ENCODE assay signal across 31 cellular contexts in the genomic region with DNA sequence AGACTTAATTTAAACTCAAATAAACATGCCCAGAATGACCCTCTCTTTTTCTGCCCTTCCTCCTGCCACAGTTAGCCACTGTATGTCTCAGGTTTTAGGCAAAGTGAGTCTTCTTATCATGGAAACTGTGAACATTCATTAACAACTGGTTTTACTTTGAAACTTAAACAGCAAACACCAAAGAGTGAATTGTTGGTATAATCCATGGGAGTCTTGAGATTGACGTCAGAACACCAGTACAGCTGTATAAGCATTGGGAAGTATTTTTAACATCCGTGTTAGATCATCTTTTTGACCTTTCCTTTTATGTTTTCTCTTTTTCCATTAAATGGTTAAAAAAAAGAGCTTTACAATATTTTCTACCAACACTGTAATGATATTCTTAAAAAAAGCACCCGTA. TPM values are rescaled to one million over a fixed set of nuclear protein-coding genes. Genes with fewer than 3 reads are reported as not detected.
DNase-seq lines count a peak whose midpoint lies in the region; ATAC-seq, FAIRE-seq and TF ChIP-seq lines count a peak whose summit lies in the region.
"Had no signal": no experiment of that assay in that cellular context is flagged by ENCODE, and none has a peak within 500 bp of the region (broad histone marks: within the 10 kb centered on the region; RNA-seq: fewer than 3 reads in every experiment).

No MANE protein-coding gene starts in this region.

- H3K4me2 ChIP-seq in A549 (peak overlapping the region; percentile 57), IMR-90 (ENCODE audit: low read depth, low read length) (peak overlapping the region; percentile 47; the same call in 1 of the 2 replicates), mesenchymal stem cell (ENCODE audit: low read length, poor library complexity, severe bottlenecking) (no peak overlapping the region)
- H3K4me2 ChIP-seq: PC-9 had no signal

- H4K5ac ChIP-seq in IMR-90 (ENCODE audit: low read depth, low read length), result no peak overlapping the region

- H3K56ac ChIP-seq in IMR-90 (ENCODE audit: extremely low read depth, insufficient read depth, low read length), result no peak overlapping the region

- WGBS in A549 (ENCODE audit: missing lambda C conversion rate), result 65% methylated on average over 3 of the region's 3 CpGs
- WGBS in IMR-90 (ENCODE audit: extremely low coverage in 2 of 2, insufficient read length in 1 of 2), 2 experiments, result no CpG with 5 or more reads among the region's 3 CpGs
- WGBS in mesenchymal stem cell, result no CpG with 5 or more reads among the region's 3 CpGs

- TF ChIP-seq CTCF in A549 (IDR thresholded peaks at IDR 0.05) (no peak), IMR-90 (conservative IDR thresholded peaks at IDR 0.05; ENCODE audit: low read depth, low read length) (no peak), chondrocyte (IDR thresholded peaks at IDR 0.05) (no peak), GM13976 (IDR thresholded peaks at IDR 0.05; ENCODE audit: borderline replicate concordance, control extremely low read depth, extremely low read depth, insufficient read depth, missing control alignments) (no peak)

- H3K79me1 ChIP-seq in IMR-90 (ENCODE audit: low read depth in 1 of 2, low read length in 2 of 2), result peaks cover 0 to 43% of the 10 kb centered on the region in 2 experiments; a peak in 3 of 4 replicates
- H3K79me1 ChIP-seq in mesenchymal stem cell (replicated peaks; ENCODE audit: low read length, poor library complexity, severe bottlenecking), result no peaks in the 10 kb centered on the region

- no peak for ATAC-seq in A549
- no peak for ATAC-seq in IMR-90 (ENCODE audit: low read depth)
- ATAC-seq in HG02588 (IDR thresholded peaks at IDR 0.05; ENCODE audit: unreplicated experiment), result no peak

- H2BK12ac ChIP-seq in mesenchymal stem cell (ENCODE audit: low read length in 2 of 2), result no peak overlapping the region

- no peak overlapping the region for H2AK9ac ChIP-seq in IMR-90 (replicated peaks; ENCODE audit: low read depth, low read length, poor library complexity)

- peaks cover 53% of the 10 kb centered on the region for H3K4me1 Mint-ChIP-seq in chondrocyte (ENCODE audit: low read depth)
- H3K4me1 Mint-ChIP-seq: activated CD4-positive, alpha-beta memory T cell treated with anti-CD3 and anti-CD28 coated beads, Interleukin-2, amount 10 ng/mL, durations not matched to agents 7 days and 5 days had no signal

- no peak overlapping the region for H3K18ac ChIP-seq in IMR-90 (ENCODE audit: low read depth, low read length)
- no peak overlapping the region for H3K18ac ChIP-seq in mesenchymal stem cell (ENCODE audit: low read depth in 1 of 2, low read length in 2 of 2)

- in situ Hi-C loops in IMR-90 (cut with MboI; ENCODE audit: low sequenced_read_pairs), result no loop called here
- in situ Hi-C loops in GM13976 (cut with MboI; ENCODE audit: low sequenced_read_pairs, unreplicated experiment), result no loop called here

- no peak overlapping the region for H3K9ac ChIP-seq in IMR-90 (ENCODE audit: low read depth, low read length)
- H3K9ac ChIP-seq in mesenchymal stem cell (ENCODE audit: low read length), result no peak overlapping the region
- H3K9ac ChIP-seq: parathyroid adenoma had no signal

- H2AK5ac ChIP-seq in IMR-90 (ENCODE audit: low read depth, low read length), result no peak overlapping the region
- H2AK5ac ChIP-seq in mesenchymal stem cell (ENCODE audit: low read length, severe bottlenecking), result no peak overlapping the region

- no peak overlapping the region for H2BK20ac ChIP-seq in IMR-90 (ENCODE audit: low read depth, low read length)

- peaks cover 7% of the 10 kb centered on the region for H3K36me3 Mint-ChIP-seq in chondrocyte (ENCODE audit: low read depth)

- no peak overlapping the region for H4K91ac ChIP-seq in IMR-90 (ENCODE audit: insufficient read depth, low read depth, low read length)
- H4K91ac ChIP-seq in mesenchymal stem cell (ENCODE audit: low read length), result no peak overlapping the region

- peaks cover 71% of the 10 kb centered on the region for H4K20me1 ChIP-seq in IMR-90 (ENCODE audit: insufficient read depth, low read length)

- no peak overlapping the region for H3K4me3 ChIP-seq in A549
- no peak overlapping the region for H3K4me3 ChIP-seq in IMR-90 (ENCODE audit: insufficient read depth, low read depth, low read length)
- H3K4me3 ChIP-seq in mesenchymal stem cell (ENCODE audit: insufficient read depth in 1 of 2, low read depth in 1 of 2, low read length in 2 of 2), result no peak overlapping the region
- H3K4me3 ChIP-seq: PC-9, tibial artery had no signal

- CTCF ChIA-PET in A549 (lab: Yijun Ruan, JAX), result no interaction called here
- CTCF ChIA-PET in IMR-90 (lab: Yijun Ruan, JAX), result interaction anchor here (2.3 kb wide), 1 partner anchor 11 kb away, joined by 8 read pairs; no protein-coding TSS in a partner anchor

- intact Hi-C loops in IMR-90 (cut with micrococcal nuclease), result no loop called here

- TF ChIP-seq EP300 in A549 (IDR thresholded peaks at IDR 0.05), result no peak

- H4K8ac ChIP-seq in IMR-90 (ENCODE audit: low read depth in 2 of 2, low read length in 2 of 2), result no peak overlapping the region
- no peak overlapping the region for H4K8ac ChIP-seq in mesenchymal stem cell (ENCODE audit: low read length)

- peak overlapping the region; percentile 49 for H3K27ac Mint-ChIP-seq in chondrocyte (ENCODE audit: unreplicated experiment)
- H3K27ac Mint-ChIP-seq: activated CD4-positive, alpha-beta memory T cell treated with anti-CD3 and anti-CD28 coated beads, Interleukin-2, amount 10 ng/mL, durations not matched to agents 7 days and 5 days; activated T-helper 1 cell treated with anti-CD3 and anti-CD28 coated beads, Interleukin-12 subunit alpha, Interleukin-12 subunit beta, Interleukin-2, Interleukin-4 antibody, amounts not matched to agents 30 ng/mL and 10 ng/mL and 1 ng/mL, durations not matched to agents 14 hours and 24 hours and 36 hours; CD4-positive, alpha-beta T cell; T-helper 2 cell treated with Interferon-gamma antibody and Interleukin-4, amounts not matched to agents 5 μg/mL and 100 μg/mL, for 36 hours had no signal

- FAIRE-seq in A549 (lab: Jason Lieb, UNC), result no peak

- POLR2A ChIA-PET in A549 (lab: Yijun Ruan, JAX) (no interaction called here), IMR-90 (lab: Charles Lee; ENCODE audit: unreplicated experiment) (no interaction called here)

- no peak overlapping the region for H2BK15ac ChIP-seq in IMR-90 (ENCODE audit: low read depth, low read length)
- no peak overlapping the region for H2BK15ac ChIP-seq in mesenchymal stem cell (ENCODE audit: low read depth, poor library complexity, severe bottlenecking)

- H3K14ac ChIP-seq in IMR-90 (replicated peaks; ENCODE audit: low read depth, low read length) (0 out of 2 replicates have a peak overlapping the region, but pooled peaks have one; percentile 78), mesenchymal stem cell (ENCODE audit: low read length in 2 of 2) (no peak overlapping the region)

- peaks cover 10% of the 10 kb centered on the region for H3K9me3 Mint-ChIP-seq in chondrocyte (ENCODE audit: low read depth)

- TF ChIP-seq POLR2A in A549 (IDR thresholded peaks at IDR 0.05; ENCODE audit: low read length), result no peak
- no peak for TF ChIP-seq POLR2A in IMR-90 (IDR thresholded peaks at IDR 0.05; ENCODE audit: low read depth, low read length)

- dilution Hi-C loops in IMR-90 (cut with HindIII; ENCODE audit: low sequenced_read_pairs, unreplicated experiment), result no loop called here

- no peaks in the 10 kb centered on the region for H3K9me3 ChIP-seq in A549
- peaks cover 3% of the 10 kb centered on the region for H3K9me3 ChIP-seq in IMR-90 (ENCODE audit: control insufficient read depth, insufficient read depth, low read length)
- peaks cover 4% of the 10 kb centered on the region for H3K9me3 ChIP-seq in mesenchymal stem cell (ENCODE audit: control insufficient read depth, low read length)
- H3K9me3 ChIP-seq: tibial artery had no signal

- TF ChIP-seq RAD21 in A549 (conservative IDR thresholded peaks at IDR 0.05 in 1 of 2, IDR thresholded peaks at IDR 0.05 in 1 of 2) (no peak), IMR-90 (IDR thresholded peaks at IDR 0.05; ENCODE audit: low read length) (no peak)

- H3K4me3 Mint-ChIP-seq in chondrocyte (ENCODE audit: unreplicated experiment), result no peak overlapping the region
- H3K4me3 Mint-ChIP-seq: activated CD4-positive, alpha-beta memory T cell treated with anti-CD3 and anti-CD28 coated beads, Interleukin-2, amount 10 ng/mL, durations not matched to agents 7 days and 5 days; activated T-helper 1 cell treated with anti-CD3 and anti-CD28 coated beads, Interleukin-12 subunit alpha, Interleukin-12 subunit beta, Interleukin-2, Interleukin-4 antibody, amounts not matched to agents 30 ng/mL and 10 ng/mL and 1 ng/mL, durations not matched to agents 14 hours and 24 hours and 36 hours; brain; CD4-positive, alpha-beta T cell; T-helper 2 cell treated with Interferon-gamma antibody and Interleukin-4, amounts not matched to agents 5 μg/mL and 100 μg/mL, for 36 hours had no signal

- H2AFZ ChIP-seq in IMR-90 (replicated peaks; ENCODE audit: low read length, poor library complexity) (no peak overlapping the region), mesenchymal stem cell (ENCODE audit: low read depth, low read length) (no peak overlapping the region)
- H2AFZ ChIP-seq: parathyroid adenoma, PC-9 had no signal

- H2BK120ac ChIP-seq in IMR-90 (ENCODE audit: low read depth, low read length), result no peak overlapping the region
- H2BK120ac ChIP-seq in mesenchymal stem cell (ENCODE audit: low read depth, low read length), result no peak overlapping the region

- H3K27me3 Mint-ChIP-seq in chondrocyte (ENCODE audit: low read depth), result no peaks in the 10 kb centered on the region
- H3K27me3 Mint-ChIP-seq: brain had no signal

- no peaks in the 10 kb centered on the region for H3K36me3 ChIP-seq in IMR-90 (ENCODE audit: control insufficient read depth, insufficient read depth, low read length)
- H3K36me3 ChIP-seq in mesenchymal stem cell (ENCODE audit: control insufficient read depth in 1 of 2, insufficient read depth in 2 of 2, low read depth in 1 of 2, low read length in 2 of 2), result no peaks in the 10 kb centered on the region
- H3K36me3 ChIP-seq: tibial artery had no signal

- H2BK5ac ChIP-seq in IMR-90 (ENCODE audit: low read depth, low read length, poor library complexity, severe bottlenecking), result no peak overlapping the region
- no peak overlapping the region for H2BK5ac ChIP-seq in mesenchymal stem cell (ENCODE audit: low read depth, low read length, poor library complexity, severe bottlenecking)

- H3K23ac ChIP-seq in IMR-90 (ENCODE audit: low read depth, low read length), result no peak overlapping the region
- no peak overlapping the region for H3K23ac ChIP-seq in mesenchymal stem cell (ENCODE audit: low read length in 2 of 2)

- H3K4me1 ChIP-seq in A549, result peaks cover 28% of the 10 kb centered on the region
- peaks cover 2% of the 10 kb centered on the region; the same call in 1 of the 2 replicates for H3K4me1 ChIP-seq in IMR-90 (ENCODE audit: control insufficient read depth, insufficient read depth, low read length)
- no peaks in the 10 kb centered on the region for H3K4me1 ChIP-seq in mesenchymal stem cell (ENCODE audit: control insufficient read depth, insufficient read depth, low read depth, low read length)
- H3K4me1 ChIP-seq: parathyroid adenoma had no signal

- H3K27me3 ChIP-seq in IMR-90 (ENCODE audit: control insufficient read depth, insufficient read depth, low read length) (no peaks in the 10 kb centered on the region), mesenchymal stem cell (ENCODE audit: control insufficient read depth in 1 of 2, insufficient read depth in 1 of 2, low read length in 2 of 2) (no peaks in the 10 kb centered on the region)
- H3K27me3 ChIP-seq: tibial artery had no signal

- no peak overlapping the region for H3K27ac ChIP-seq in A549
- H3K27ac ChIP-seq in IMR-90 (ENCODE audit: insufficient read depth, low read length), result no peak overlapping the region; the same call in 1 of the 2 replicates
- H3K27ac ChIP-seq in mesenchymal stem cell (ENCODE audit: low read length, poor library complexity, severe bottlenecking), result peak overlapping the region; percentile 73
- H3K27ac ChIP-seq: HL-60, parathyroid adenoma, PC-9, tibial artery had no signal

- no TSS peak for BruUV-seq in IMR-90 (replicated peaks; lab: Mats Ljungman, UMichigan)

- H3K9me1 ChIP-seq in IMR-90 (ENCODE audit: insufficient read depth, low read length), result no peaks in the 10 kb centered on the region

- no peak overlapping the region for H3K4ac ChIP-seq in IMR-90 (ENCODE audit: low read depth, low read length)
- no peak overlapping the region for H3K4ac ChIP-seq in mesenchymal stem cell (ENCODE audit: low read depth in 1 of 2, low read length in 2 of 2)

- peak in 1 of 2 experiments; percentile 29 for DNase-seq in A549 (ENCODE audit: low read depth in 1 of 2, low spot score in 1 of 2)
- peak; percentile 59 for DNase-seq in IMR-90
- DNase-seq in chondrocyte (ENCODE audit: low spot score), result no peak
- no peak for DNase-seq in mesenchymal stem cell
- no peak for DNase-seq in GM13976 (ENCODE audit: low spot score)
- no peak for DNase-seq in AML-193 (lab: John Stamatoyannopoulos, UW)
- DNase-seq in putamen (ENCODE audit: low spot score), result no peak
- DNase-seq: activated CD4-positive, alpha-beta memory T cell treated with anti-CD3 and anti-CD28 coated beads, Interleukin-2, amount 10 ng/mL, durations not matched to agents 7 days and 5 days; activated CD8-positive, alpha-beta memory T cell treated with anti-CD3 and anti-CD28 coated beads, Interleukin-2, amount 50 U/mL, for 48 hours; activated naive CD4-positive, alpha-beta T cell treated with Interleukin-2 at 50 U/mL for 16 hours; CD4-positive, alpha-beta T cell; DND-41; effector CD4-positive, alpha-beta T cell; glutamatergic neuron; Karpas-422; kidney glomerular epithelial cell; mammary epithelial cell; NCI-H1417; NCI-H2029; NCI-H526 treated with DMSO at 0.1 percent for 48 hours; SIG-M5; stimulated activated CD4-positive, alpha-beta T cell treated with anti-CD3 and anti-CD28 coated beads, Interleukin-12 subunit alpha, Interleukin-12 subunit beta, amount 100 ng/mL, for 4 hours; stimulated activated CD4-positive, alpha-beta T cell treated with anti-CD3 and anti-CD28 coated beads, Interleukin-4, amount 100 ng/mL, for 24 hours; tibial artery had no signal

RNA-seq across cellular contexts. Expression of a gene that starts 38.9 kb away (rescaled TPM):
- polyA plus RNA-seq in A549 (2011; rRNA removed) (27.2 and 31.5 TPM in 2 replicates), A549 (2017; fragmentation: RNase III; extraction: RNeasy Plus Mini Kit Qiagen cat#74134 plus additional on column Dnase treatment) (16.4 to 18.0 TPM (median 16.7 TPM) in 3 replicates), IMR-90 (2012; rRNA removed) (20.0 and 25.5 TPM in 2 replicates)
- 4.0 and 4.9 TPM in 2 replicates for polyA plus RNA-seq in A549 (2012; cell fraction: cytosol; rRNA removed)
- polyA plus RNA-seq in A549 (2012; cell fraction: nucleus; rRNA removed), result 2.7 and 4.8 TPM in 2 replicates
- 48.9 and 49.8 TPM in 2 replicates for polyA minus RNA-seq in A549 (2011; rRNA and poly(A)+ RNA removed)
- total RNA-seq in IMR-90 (2012; rRNA removed) (115 and 131 TPM in 2 replicates), chondrocyte (71.9 to 93.3 TPM (median 74.2 TPM) in 3 replicates)
- polyA plus RNA-seq in IMR-90 (2012; cell fraction: cytosol; rRNA removed), result 4.8 and 7.0 TPM in 2 replicates
- 4.6 and 29.2 TPM in 2 replicates for polyA plus RNA-seq in IMR-90 (2012; cell fraction: nucleus; rRNA removed; ENCODE audit: low replicate concordance)
- polyA plus RNA-seq in mesenchymal stem cell (2013, experiment 1 of 2), result 45.2 TPM
- 44.4 TPM for polyA plus RNA-seq in mesenchymal stem cell (2013, experiment 2 of 2)

RNA-seq across cellular contexts. Expression of a gene that starts 50.0 kb away (rescaled TPM):
- polyA plus RNA-seq in A549 (2011; rRNA removed) (12.9 TPM in 2 replicates), A549 (2017; fragmentation: RNase III; extraction: RNeasy Plus Mini Kit Qiagen cat#74134 plus additional on column Dnase treatment) (5.8 to 6.1 TPM (median 6.0 TPM) in 3 replicates), IMR-90 (2012; rRNA removed) (6.8 and 9.5 TPM in 2 replicates)
- 5.0 and 5.3 TPM in 2 replicates for polyA plus RNA-seq in A549 (2012; cell fraction: cytosol; rRNA removed)
- polyA plus RNA-seq in A549 (2012; cell fraction: nucleus; rRNA removed), result 3.8 and 8.8 TPM in 2 replicates
- polyA minus RNA-seq in A549 (2011; rRNA and poly(A)+ RNA removed), result 9.5 and 10.1 TPM in 2 replicates
- total RNA-seq in IMR-90 (2012; rRNA removed) (11.5 and 11.7 TPM in 2 replicates), chondrocyte (8.8 to 10.5 TPM (median 9.8 TPM) in 3 replicates)
- polyA plus RNA-seq in IMR-90 (2012; cell fraction: cytosol; rRNA removed), result 3.3 and 6.1 TPM in 2 replicates
- polyA plus RNA-seq in IMR-90 (2012; cell fraction: nucleus; rRNA removed; ENCODE audit: low replicate concordance), result 7.4 and 38.8 TPM in 2 replicates
- 8.5 TPM for polyA plus RNA-seq in mesenchymal stem cell (2013, experiment 1 of 2)
- 7.9 TPM for polyA plus RNA-seq in mesenchymal stem cell (2013, experiment 2 of 2)
- total RNA-seq: CD4-positive, alpha-beta T cell had no signal
